Comparison of ENCODE assay signal across 20 cellular contexts in genomic region chr15:62447742-62448141, GRCh38.
"Had no signal": no experiment of that assay in that cellular context is flagged by ENCODE, and none has a peak within 500 bp of the region (broad histone marks: within the 10 kb centered on the region; RNA-seq: fewer than 3 reads in every experiment).

No MANE protein-coding gene starts in this region.

- H3K36me3 Mint-ChIP-seq: activated naive CD4-positive, alpha-beta T cell treated with anti-CD3 and anti-CD28 coated beads, Interleukin-2, amount 50 U/mL, for 24 hours; brain; stimulated activated effector memory CD8-positive, alpha-beta T cell treated with anti-CD3 and anti-CD28 coated beads, Interleukin-12 subunit alpha, Interleukin-12 subunit beta, amount 100 ng/mL, for 72 hours; WTC11 had no signal

- H3K4me1 ChIP-seq: uterus had no signal

- H3K27ac Mint-ChIP-seq: activated CD4-positive, alpha-beta memory T cell treated with anti-CD3 and anti-CD28 coated beads, Interleukin-2, amount 10 ng/mL, durations not matched to agents 7 days and 5 days; activated naive CD4-positive, alpha-beta T cell treated with anti-CD3 and anti-CD28 coated beads, Interleukin-2, amount 50 U/mL, for 24 hours; activated T-cell treated with anti-CD3 and anti-CD28 coated beads, Interleukin-2, amount 50 U/mL, for 24 hours; stimulated activated effector memory CD8-positive, alpha-beta T cell treated with anti-CD3 and anti-CD28 coated beads, Interleukin-12 subunit alpha, Interleukin-12 subunit beta, amount 100 ng/mL, for 72 hours had no signal

- ATAC-seq: left lobe of liver; stimulated activated effector memory CD8-positive, alpha-beta T cell treated with anti-CD3 and anti-CD28 coated beads, Interleukin-12 subunit alpha, Interleukin-12 subunit beta, amount 100 ng/mL, for 72 hours; WTC11 had no signal

- H3K27ac ChIP-seq: thyroid gland, uterus had no signal

- DNase-seq: activated CD4-positive, alpha-beta memory T cell treated with anti-CD3 and anti-CD28 coated beads, Interleukin-2, amount 10 ng/mL, durations not matched to agents 7 days and 5 days; activated CD4-positive, alpha-beta T cell treated with anti-CD3 and anti-CD28 coated beads for 4 hours; activated effector memory CD4-positive, alpha-beta T cell treated with Interleukin-2 at 50 U/mL for 16 hours; activated T-cell treated with anti-CD3 and anti-CD28 coated beads, Interleukin-2, amount 50 U/mL, for 24 hours; amniotic stem cell; cortex of kidney; effector CD4-positive, alpha-beta T cell; foreskin melanocyte; stimulated activated CD4-positive, alpha-beta T cell treated with anti-CD3 and anti-CD28 coated beads, Interleukin-12 subunit alpha, Interleukin-12 subunit beta, amount 100 ng/mL, for 4 hours; stimulated activated CD4-positive, alpha-beta T cell treated with anti-CD3 and anti-CD28 coated beads, Interleukin-2, amount 100 ng/mL, for 24 hours; T-helper 2 cell; thyroid gland; uterus had no signal

- H3K4me3 ChIP-seq: thyroid gland, uterus had no signal

- H3K4me3 Mint-ChIP-seq: activated CD4-positive, alpha-beta memory T cell treated with anti-CD3 and anti-CD28 coated beads, Interleukin-2, amount 10 ng/mL, durations not matched to agents 7 days and 5 days; activated naive CD4-positive, alpha-beta T cell treated with anti-CD3 and anti-CD28 coated beads, Interleukin-2, amount 50 U/mL, for 24 hours; activated T-cell treated with anti-CD3 and anti-CD28 coated beads, Interleukin-2, amount 50 U/mL, for 24 hours; brain; central memory CD8-positive, alpha-beta T cell; neural crest cell; stimulated activated effector memory CD8-positive, alpha-beta T cell treated with anti-CD3 and anti-CD28 coated beads, Interleukin-12 subunit alpha, Interleukin-12 subunit beta, amount 100 ng/mL, for 72 hours; WTC11 had no signal

- H3K36me3 ChIP-seq: thyroid gland, uterus had no signal

- H3K27me3 Mint-ChIP-seq: activated CD4-positive, alpha-beta memory T cell treated with anti-CD3 and anti-CD28 coated beads, Interleukin-2, amount 10 ng/mL, durations not matched to agents 7 days and 5 days; activated naive CD4-positive, alpha-beta T cell treated with anti-CD3 and anti-CD28 coated beads, Interleukin-2, amount 50 U/mL, for 24 hours; brain had no signal

- H3K27me3 ChIP-seq: thyroid gland, uterus had no signal

- H3K9me3 Mint-ChIP-seq: activated CD4-positive, alpha-beta memory T cell treated with anti-CD3 and anti-CD28 coated beads, Interleukin-2, amount 10 ng/mL, durations not matched to agents 7 days and 5 days; activated naive CD4-positive, alpha-beta T cell treated with anti-CD3 and anti-CD28 coated beads, Interleukin-2, amount 50 U/mL, for 24 hours; activated T-cell treated with anti-CD3 and anti-CD28 coated beads, Interleukin-2, amount 50 U/mL, for 24 hours; brain; central memory CD8-positive, alpha-beta T cell; neural crest cell; stimulated activated effector memory CD8-positive, alpha-beta T cell treated with anti-CD3 and anti-CD28 coated beads, Interleukin-12 subunit alpha, Interleukin-12 subunit beta, amount 100 ng/mL, for 72 hours; WTC11 had no signal

- H3K4me1 Mint-ChIP-seq: activated CD4-positive, alpha-beta memory T cell treated with anti-CD3 and anti-CD28 coated beads, Interleukin-2, amount 10 ng/mL, durations not matched to agents 7 days and 5 days; activated naive CD4-positive, alpha-beta T cell treated with anti-CD3 and anti-CD28 coated beads, Interleukin-2, amount 50 U/mL, for 24 hours; central memory CD8-positive, alpha-beta T cell; neural crest cell; stimulated activated effector memory CD8-positive, alpha-beta T cell treated with anti-CD3 and anti-CD28 coated beads, Interleukin-12 subunit alpha, Interleukin-12 subunit beta, amount 100 ng/mL, for 72 hours had no signal

- H3K9me3 ChIP-seq: thyroid gland, uterus had no signal
